In genomic region chr22:30920407-30920806, GRCh38 we compare ENCODE assay signal across 8 cellular contexts. TPM values are rescaled to one million over a fixed set of nuclear protein-coding genes. Genes with fewer than 3 reads are reported as not detected.
DNase-seq lines count a peak whose midpoint lies in the region; ATAC-seq and TF ChIP-seq lines count a peak whose summit lies in the region.

No MANE protein-coding gene starts in this region.

- no peak for TF ChIP-seq POLR2A in heart left ventricle (IDR thresholded peaks at IDR 0.05)

- H3K36me3 Mint-ChIP-seq in T-helper 1 cell treated with Interleukin-12 subunit alpha and Interleukin-12 subunit beta and Interleukin-4 antibody, amounts not matched to agents 30 μg/mL and 1 μg/mL, for 36 hours (ENCODE audit: low read depth), result peaks cover 12% of the 10 kb centered on the region
- peaks cover 7% of the 10 kb centered on the region for H3K36me3 Mint-ChIP-seq in activated naive CD8-positive, alpha-beta T cell treated with anti-CD3 and anti-CD28 coated beads, Interleukin-2, amount 50 U/mL, for 24 hours (ENCODE audit: low read depth)

- ATAC-seq in activated naive CD8-positive, alpha-beta T cell treated with anti-CD3 and anti-CD28 coated beads, Interleukin-2, amount 50 U/mL, for 24 hours, result peak; percentile 80
- ATAC-seq in heart left ventricle, result peak in 3 of 4 donors; percentile 63 to 65 (median 64)
- ATAC-seq in aorta (ENCODE audit: low FRiP score), result peak; percentile 80
- no peak for ATAC-seq in HG03571 (IDR thresholded peaks at IDR 0.05; ENCODE audit: unreplicated experiment)

- peak; percentile 87 to 98 (median 91) for TF ChIP-seq CTCF in heart left ventricle (IDR thresholded peaks at IDR 0.05)

- WGBS in heart left ventricle, 4 donors, result 1 to 4% (median 2%) methylated on average over 9 of the region's 9 CpGs
- 1 to 2% methylated on average over 9 of the region's 9 CpGs for WGBS in aorta, 2 donors

- intact Hi-C loops in heart left ventricle (cut with DNase I) (loop anchor here (1.0 to 10.0 kb wide), 9 partner anchors 156 to 296 kb away; partner anchors contain the start of gene SLC35E4 (in 3 of the 10)), aorta (cut with DNase I) (loop anchor here (2.0 to 10.0 kb wide), 3 partner anchors 156 to 286 kb away; partner anchors contain the start of gene SLC35E4 (in 2 of the 2))

- H3K4me3 Mint-ChIP-seq in T-helper 1 cell treated with Interleukin-12 subunit alpha and Interleukin-12 subunit beta and Interleukin-4 antibody, amounts not matched to agents 30 μg/mL and 1 μg/mL, for 36 hours, result peak overlapping the region; percentile 78
- peak overlapping the region; percentile 77 for H3K4me3 Mint-ChIP-seq in activated naive CD8-positive, alpha-beta T cell treated with anti-CD3 and anti-CD28 coated beads, Interleukin-2, amount 50 U/mL, for 24 hours

- H3K27me3 Mint-ChIP-seq in T-helper 1 cell treated with Interleukin-12 subunit alpha and Interleukin-12 subunit beta and Interleukin-4 antibody, amounts not matched to agents 30 μg/mL and 1 μg/mL, for 36 hours (ENCODE audit: low read depth), result peaks cover 4% of the 10 kb centered on the region
- no peaks in the 10 kb centered on the region for H3K27me3 Mint-ChIP-seq in activated naive CD8-positive, alpha-beta T cell treated with anti-CD3 and anti-CD28 coated beads, Interleukin-2, amount 50 U/mL, for 24 hours

- H3K4me1 Mint-ChIP-seq in T-helper 1 cell treated with Interleukin-12 subunit alpha and Interleukin-12 subunit beta and Interleukin-4 antibody, amounts not matched to agents 30 μg/mL and 1 μg/mL, for 36 hours (ENCODE audit: low read depth), result peaks cover 12% of the 10 kb centered on the region
- H3K4me1 Mint-ChIP-seq in activated naive CD8-positive, alpha-beta T cell treated with anti-CD3 and anti-CD28 coated beads, Interleukin-2, amount 50 U/mL, for 24 hours, result peaks cover 20% of the 10 kb centered on the region

- H3K4me1 ChIP-seq in heart left ventricle (peaks cover 0 to 24% (median 7%) of the 10 kb centered on the region in 12 donors), aorta (ENCODE audit: control insufficient read depth in 1 of 2, insufficient read depth in 2 of 2, low read length in 2 of 2) (peaks cover 0 to 2% of the 10 kb centered on the region in 2 donors)

- H3K4me3 ChIP-seq in heart left ventricle (peak overlapping the region in 4 of 12 donors; percentile 2 to 60 (median 17)), aorta (ENCODE audit: low read length in 2 of 2) (no peak overlapping the region)

- peaks cover 5% of the 10 kb centered on the region for H3K9me3 Mint-ChIP-seq in T-helper 1 cell treated with Interleukin-12 subunit alpha and Interleukin-12 subunit beta and Interleukin-4 antibody, amounts not matched to agents 30 μg/mL and 1 μg/mL, for 36 hours
- peaks cover 5% of the 10 kb centered on the region for H3K9me3 Mint-ChIP-seq in activated naive CD8-positive, alpha-beta T cell treated with anti-CD3 and anti-CD28 coated beads, Interleukin-2, amount 50 U/mL, for 24 hours

- DNase-seq in ELR (ENCODE audit: low read depth) (peak; percentile 79), M059J (ENCODE audit: low read depth) (peak; percentile 46), heart left ventricle (peak; percentile 67 to 88 (median 75)), renal cortical epithelial cell (ENCODE audit: low read depth) (peak; percentile 24), aorta (peak; percentile 84 to 95)
- peak; percentile 91 for DNase-seq in activated naive CD8-positive, alpha-beta T cell treated with anti-CD3 and anti-CD28 coated beads, Interleukin-2, amount 50 U/mL, for 24 hours

- no peak overlapping the region for H3K27ac ChIP-seq in heart left ventricle
- no peak overlapping the region for H3K27ac ChIP-seq in aorta (ENCODE audit: low read depth in 1 of 2, low read length in 2 of 2)

- peaks cover 0 to 16% (median 2%) of the 10 kb centered on the region in 9 donors for H3K36me3 ChIP-seq in heart left ventricle
- H3K36me3 ChIP-seq in aorta (ENCODE audit: control insufficient read depth in 1 of 2, insufficient read depth in 2 of 2, low read length in 1 of 2), result peaks cover 0 to 2% of the 10 kb centered on the region in 2 donors

- no peak overlapping the region for H3K27ac Mint-ChIP-seq in T-helper 1 cell treated with Interleukin-12 subunit alpha and Interleukin-12 subunit beta and Interleukin-4 antibody, amounts not matched to agents 30 μg/mL and 1 μg/mL, for 36 hours
- peak overlapping the region; percentile 61 for H3K27ac Mint-ChIP-seq in activated naive CD8-positive, alpha-beta T cell treated with anti-CD3 and anti-CD28 coated beads, Interleukin-2, amount 50 U/mL, for 24 hours

- no peaks in the 10 kb centered on the region for H3K27me3 ChIP-seq in heart left ventricle
- H3K27me3 ChIP-seq in aorta (ENCODE audit: control insufficient read depth in 1 of 2, insufficient read depth in 2 of 2, low read length in 1 of 2), result no peaks in the 10 kb centered on the region

- H3K9me3 ChIP-seq in heart left ventricle (peaks cover 0 to 12% (median 7%) of the 10 kb centered on the region in 12 donors), aorta (ENCODE audit: control insufficient read depth, low read length) (peaks cover 1% of the 10 kb centered on the region)

RNA-seq across cellular contexts. Expression of gene MORC2, which starts 48.2 kb away (rescaled TPM):
- total RNA-seq in M059J (2014; rRNA removed; shearing (Covaris generic)), result 7.8 and 21.6 TPM in 2 replicates
- 10 to 100 TPM; 12.0 to 24.4 (median 18.4) TPM for total RNA-seq in heart left ventricle
- 10 to 100 TPM; 17.0 to 17.8 TPM for polyA plus RNA-seq in heart left ventricle
- total RNA-seq in renal cortical epithelial cell, result 9.0 and 48.7 TPM in 2 replicates
- total RNA-seq in aorta, result 10 to 100 TPM; 28.3 to 37.7 TPM
- 10 to 100 TPM in 1 of 2 donors, 1 to 10 TPM in 1; 7.8 to 29.7 TPM for polyA plus RNA-seq in aorta

RNA-seq across cellular contexts. Expression of gene TUG1, which starts 48.7 kb away (rescaled TPM):
- total RNA-seq in M059J (2014; rRNA removed; shearing (Covaris generic)), result 53.6 and 66.4 TPM in 2 replicates
- total RNA-seq in heart left ventricle, result 10 to 100 TPM; 32.8 to 48.9 (median 43.3) TPM
- polyA plus RNA-seq in heart left ventricle, result 10 to 100 TPM; 19.5 to 26.2 TPM
- 30.0 and 90.7 TPM in 2 replicates for total RNA-seq in renal cortical epithelial cell
- total RNA-seq in aorta, result 10 to 100 TPM; 86.1 to 89.4 TPM
- polyA plus RNA-seq in aorta, result 10 to 100 TPM; 10.6 to 68.0 TPM

Comparison
In these comparisons a context has a peak if more than half of its experiments do, and no peak if none do; other contexts are left out.
1. DNase-seq: peak in every context shown above with its lines; median percentile 91 in activated naive CD8-positive, alpha-beta T cell treated with anti-CD3 and anti-CD28 coated beads, Interleukin-2, amount 50 U/mL, for 24 hours; 90 in aorta; 79 in ELR; 75 in heart left ventricle; 46 in M059J; 24 in renal cortical epithelial cell.